1 cellular context compared by ENCODE assay signal in genomic region chr16:8720080-8720966, GRCh38.
TF ChIP-seq lines count a peak whose summit lies in the region.

No MANE protein-coding gene starts in this region.

TF ChIP-seq in SK-N-SH treated with all-trans-retinoic acid at 6 μM for 48 hours, 23 proteins besides CTCF, POLR2A, EP300 and RAD21 (continued from another document):
- TF ChIP-seq CREB5 (CRISPR knock-in tag; IDR thresholded peaks at IDR 0.05; ENCODE audit: low read depth): no peak
- TF ChIP-seq ZNF565 (CRISPR knock-in tag; conservative IDR thresholded peaks at IDR 0.05; ENCODE audit: low read depth): no peak
- no peak for TF ChIP-seq CSRNP3 (CRISPR knock-in tag; IDR thresholded peaks at IDR 0.05)
- TF ChIP-seq ZFP3 (CRISPR knock-in tag; IDR thresholded peaks at IDR 0.05): no peak
- TF ChIP-seq ZFP30 (CRISPR knock-in tag; IDR thresholded peaks at IDR 0.05): no peak
- TF ChIP-seq ZC3H10 (CRISPR knock-in tag; IDR thresholded peaks at IDR 0.05): no peak
